ENCODE assay signal across 1 cellular context in the genomic region with DNA sequence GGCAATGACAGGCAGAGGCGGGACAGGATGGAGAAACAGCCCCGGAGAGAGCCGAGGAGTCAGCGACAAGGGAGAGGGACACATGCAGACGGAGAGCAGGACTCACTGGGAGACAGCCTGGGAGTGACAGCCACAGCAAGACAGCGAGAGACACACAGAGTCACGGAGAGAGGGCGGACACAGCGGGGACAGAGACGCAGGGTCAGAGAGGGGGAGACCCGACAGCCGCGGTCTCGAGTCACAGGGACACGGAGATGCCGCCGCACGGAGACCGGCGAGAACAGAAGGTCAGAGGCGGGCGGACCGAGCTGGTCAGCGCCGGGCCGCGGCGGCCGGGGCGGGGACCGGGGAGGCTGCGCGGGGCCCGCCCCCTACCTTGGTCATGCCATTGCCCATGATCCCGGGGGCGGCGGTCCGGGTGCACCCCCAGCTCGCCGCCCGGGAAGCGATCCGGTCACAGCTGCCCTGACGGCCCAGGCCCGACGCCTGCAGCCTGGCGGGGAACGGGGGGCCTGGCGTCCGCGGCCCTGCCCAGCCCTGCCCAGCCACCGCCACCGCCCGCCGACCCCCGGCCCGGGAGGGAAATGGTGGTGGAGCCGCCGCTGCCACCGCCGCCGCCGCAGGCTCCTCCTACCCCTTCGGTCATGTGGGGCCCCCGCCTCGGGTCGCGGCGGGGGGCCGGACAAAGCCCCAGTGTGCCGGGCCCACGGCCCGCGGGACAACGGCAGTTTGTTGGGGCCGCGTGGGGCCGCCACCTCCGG.
TF ChIP-seq lines count a peak whose summit lies in the region.

Gene DUSP15 (minus strand): TSS at position 586 of the 761 bp plus-strand sequence. CDS start 190 bp downstream, at position 396.
Gene TTLL9 (plus strand): TSS at position 693 of the 761 bp plus-strand sequence. CDS start 493 bp downstream, outside the sequence.

TF ChIP-seq in HepG2, 621 proteins besides CTCF, POLR2A, EP300 and RAD21 (continued from another document and continues in another):
- TF ChIP-seq ZNF281 (CRISPR knock-in tag; IDR thresholded peaks at IDR 0.05; ENCODE audit: borderline replicate concordance) (0 out of 2 replicates have a peak, but pooled peaks have one; percentile 26), ZFY (CRISPR knock-in tag; IDR thresholded peaks at IDR 0.05) (peak; percentile 62), ZNF761 (CRISPR knock-in tag; conservative IDR thresholded peaks at IDR 0.05) (no peak), ATF3 (CRISPR knock-in tag; IDR thresholded peaks at IDR 0.05) (0 out of 2 replicates have a peak, but pooled peaks have one; percentile 18), MAF1 (CRISPR knock-in tag; IDR thresholded peaks at IDR 0.05; ENCODE audit: borderline replicate concordance) (no peak), ZNF674 (CRISPR knock-in tag; IDR thresholded peaks at IDR 0.05; ENCODE audit: low read depth) (0 out of 2 replicates have a peak, but pooled peaks have one; percentile 64), ZNF777 (CRISPR knock-in tag; IDR thresholded peaks at IDR 0.05) (peak; percentile 89), EZH2 (conservative IDR thresholded peaks at IDR 0.05; ENCODE audit: low read depth, low read length) (0 out of 2 replicates have a peak, but pooled peaks have one; percentile 81), ZSCAN31 (CRISPR knock-in tag; IDR thresholded peaks at IDR 0.05; ENCODE audit: low read depth) (peak; percentile 78; the same call in 1 of the 2 replicates), NFKB2 (CRISPR knock-in tag; IDR thresholded peaks at IDR 0.05; ENCODE audit: borderline replicate concordance) (peak; percentile 20; the same call in 1 of the 2 replicates), ZNF205 (CRISPR knock-in tag; IDR thresholded peaks at IDR 0.05) (0 out of 2 replicates have a peak, but pooled peaks have one; percentile 36), YY1 (IDR thresholded peaks at IDR 0.05; ENCODE audit: insufficient read depth, insufficient replicate concordance, low read depth, low read length) (peak; percentile 18), ZNF317 (CRISPR knock-in tag; IDR thresholded peaks at IDR 0.05) (no peak), MED13 (CRISPR knock-in tag; IDR thresholded peaks at IDR 0.05) (0 out of 2 replicates have a peak, but pooled peaks have one; percentile 24), ZNF639 (CRISPR knock-in tag; conservative IDR thresholded peaks at IDR 0.05) (no peak), GPN1 (CRISPR knock-in tag; IDR thresholded peaks at IDR 0.05; ENCODE audit: borderline replicate concordance) (no peak), ZNF660 (CRISPR knock-in tag; IDR thresholded peaks at IDR 0.05; ENCODE audit: borderline replicate concordance, low read depth) (no peak), BRF2 (CRISPR knock-in tag; IDR thresholded peaks at IDR 0.05) (no peak), FOXC1 (CRISPR knock-in tag; IDR thresholded peaks at IDR 0.05; ENCODE audit: borderline replicate concordance) (0 out of 2 replicates have a peak, but pooled peaks have one; percentile 24), TOE1 (CRISPR knock-in tag; IDR thresholded peaks at IDR 0.05) (no peak)
- TF ChIP-seq, protein P1, sequence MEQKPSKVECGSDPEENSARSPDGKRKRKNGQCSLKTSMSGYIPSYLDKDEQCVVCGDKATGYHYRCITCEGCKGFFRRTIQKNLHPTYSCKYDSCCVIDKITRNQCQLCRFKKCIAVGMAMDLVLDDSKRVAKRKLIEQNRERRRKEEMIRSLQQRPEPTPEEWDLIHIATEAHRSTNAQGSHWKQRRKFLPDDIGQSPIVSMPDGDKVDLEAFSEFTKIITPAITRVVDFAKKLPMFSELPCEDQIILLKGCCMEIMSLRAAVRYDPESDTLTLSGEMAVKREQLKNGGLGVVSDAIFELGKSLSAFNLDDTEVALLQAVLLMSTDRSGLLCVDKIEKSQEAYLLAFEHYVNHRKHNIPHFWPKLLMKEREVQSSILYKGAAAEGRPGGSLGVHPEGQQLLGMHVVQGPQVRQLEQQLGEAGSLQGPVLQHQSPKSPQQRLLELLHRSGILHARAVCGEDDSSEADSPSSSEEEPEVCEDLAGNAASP (CRISPR knock-in tag; IDR thresholded peaks at IDR 0.05; ENCODE audit: borderline replicate concordance): no peak
- TF ChIP-seq, protein P2, sequence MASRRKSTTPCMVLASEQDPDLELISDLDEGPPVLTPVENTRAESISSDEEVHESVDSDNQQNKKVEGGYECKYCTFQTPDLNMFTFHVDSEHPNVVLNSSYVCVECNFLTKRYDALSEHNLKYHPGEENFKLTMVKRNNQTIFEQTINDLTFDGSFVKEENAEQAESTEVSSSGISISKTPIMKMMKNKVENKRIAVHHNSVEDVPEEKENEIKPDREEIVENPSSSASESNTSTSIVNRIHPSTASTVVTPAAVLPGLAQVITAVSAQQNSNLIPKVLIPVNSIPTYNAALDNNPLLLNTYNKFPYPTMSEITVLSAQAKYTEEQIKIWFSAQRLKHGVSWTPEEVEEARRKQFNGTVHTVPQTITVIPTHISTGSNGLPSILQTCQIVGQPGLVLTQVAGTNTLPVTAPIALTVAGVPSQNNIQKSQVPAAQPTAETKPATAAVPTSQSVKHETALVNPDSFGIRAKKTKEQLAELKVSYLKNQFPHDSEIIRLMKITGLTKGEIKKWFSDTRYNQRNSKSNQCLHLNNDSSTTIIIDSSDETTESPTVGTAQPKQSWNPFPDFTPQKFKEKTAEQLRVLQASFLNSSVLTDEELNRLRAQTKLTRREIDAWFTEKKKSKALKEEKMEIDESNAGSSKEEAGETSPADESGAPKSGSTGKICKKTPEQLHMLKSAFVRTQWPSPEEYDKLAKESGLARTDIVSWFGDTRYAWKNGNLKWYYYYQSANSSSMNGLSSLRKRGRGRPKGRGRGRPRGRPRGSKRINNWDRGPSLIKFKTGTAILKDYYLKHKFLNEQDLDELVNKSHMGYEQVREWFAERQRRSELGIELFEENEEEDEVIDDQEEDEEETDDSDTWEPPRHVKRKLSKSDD (CRISPR knock-in tag; IDR thresholded peaks at IDR 0.05; ENCODE audit: low read depth): no peak
- TF ChIP-seq, protein P3, sequence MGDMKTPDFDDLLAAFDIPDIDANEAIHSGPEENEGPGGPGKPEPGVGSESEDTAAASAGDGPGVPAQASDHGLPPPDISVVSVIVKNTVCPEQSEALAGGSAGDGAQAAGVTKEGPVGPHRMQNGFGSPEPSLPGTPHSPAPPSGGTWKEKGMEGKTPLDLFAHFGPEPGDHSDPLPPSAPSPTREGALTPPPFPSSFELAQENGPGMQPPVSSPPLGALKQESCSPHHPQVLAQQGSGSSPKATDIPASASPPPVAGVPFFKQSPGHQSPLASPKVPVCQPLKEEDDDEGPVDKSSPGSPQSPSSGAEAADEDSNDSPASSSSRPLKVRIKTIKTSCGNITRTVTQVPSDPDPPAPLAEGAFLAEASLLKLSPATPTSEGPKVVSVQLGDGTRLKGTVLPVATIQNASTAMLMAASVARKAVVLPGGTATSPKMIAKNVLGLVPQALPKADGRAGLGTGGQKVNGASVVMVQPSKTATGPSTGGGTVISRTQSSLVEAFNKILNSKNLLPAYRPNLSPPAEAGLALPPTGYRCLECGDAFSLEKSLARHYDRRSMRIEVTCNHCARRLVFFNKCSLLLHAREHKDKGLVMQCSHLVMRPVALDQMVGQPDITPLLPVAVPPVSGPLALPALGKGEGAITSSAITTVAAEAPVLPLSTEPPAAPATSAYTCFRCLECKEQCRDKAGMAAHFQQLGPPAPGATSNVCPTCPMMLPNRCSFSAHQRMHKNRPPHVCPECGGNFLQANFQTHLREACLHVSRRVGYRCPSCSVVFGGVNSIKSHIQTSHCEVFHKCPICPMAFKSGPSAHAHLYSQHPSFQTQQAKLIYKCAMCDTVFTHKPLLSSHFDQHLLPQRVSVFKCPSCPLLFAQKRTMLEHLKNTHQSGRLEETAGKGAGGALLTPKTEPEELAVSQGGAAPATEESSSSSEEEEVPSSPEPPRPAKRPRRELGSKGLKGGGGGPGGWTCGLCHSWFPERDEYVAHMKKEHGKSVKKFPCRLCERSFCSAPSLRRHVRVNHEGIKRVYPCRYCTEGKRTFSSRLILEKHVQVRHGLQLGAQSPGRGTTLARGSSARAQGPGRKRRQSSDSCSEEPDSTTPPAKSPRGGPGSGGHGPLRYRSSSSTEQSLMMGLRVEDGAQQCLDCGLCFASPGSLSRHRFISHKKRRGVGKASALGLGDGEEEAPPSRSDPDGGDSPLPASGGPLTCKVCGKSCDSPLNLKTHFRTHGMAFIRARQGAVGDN (CRISPR knock-in tag; IDR thresholded peaks at IDR 0.05): peak; percentile 55; the same call in 1 of the 2 replicates
- TF ChIP-seq, protein P4, sequence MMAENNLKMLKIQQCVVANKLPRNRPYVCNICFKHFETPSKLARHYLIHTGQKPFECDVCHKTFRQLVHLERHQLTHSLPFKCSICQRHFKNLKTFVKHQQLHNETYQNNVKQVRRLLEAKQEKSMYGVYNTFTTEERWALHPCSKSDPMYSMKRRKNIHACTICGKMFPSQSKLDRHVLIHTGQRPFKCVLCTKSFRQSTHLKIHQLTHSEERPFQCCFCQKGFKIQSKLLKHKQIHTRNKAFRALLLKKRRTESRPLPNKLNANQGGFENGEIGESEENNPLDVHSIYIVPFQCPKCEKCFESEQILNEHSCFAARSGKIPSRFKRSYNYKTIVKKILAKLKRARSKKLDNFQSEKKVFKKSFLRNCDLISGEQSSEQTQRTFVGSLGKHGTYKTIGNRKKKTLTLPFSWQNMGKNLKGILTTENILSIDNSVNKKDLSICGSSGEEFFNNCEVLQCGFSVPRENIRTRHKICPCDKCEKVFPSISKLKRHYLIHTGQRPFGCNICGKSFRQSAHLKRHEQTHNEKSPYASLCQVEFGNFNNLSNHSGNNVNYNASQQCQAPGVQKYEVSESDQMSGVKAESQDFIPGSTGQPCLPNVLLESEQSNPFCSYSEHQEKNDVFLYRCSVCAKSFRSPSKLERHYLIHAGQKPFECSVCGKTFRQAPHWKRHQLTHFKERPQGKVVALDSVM (CRISPR knock-in tag; IDR thresholded peaks at IDR 0.05): no peak
- TF ChIP-seq, protein P5, sequence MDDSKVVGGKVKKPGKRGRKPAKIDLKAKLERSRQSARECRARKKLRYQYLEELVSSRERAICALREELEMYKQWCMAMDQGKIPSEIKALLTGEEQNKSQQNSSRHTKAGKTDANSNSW (CRISPR knock-in tag; IDR thresholded peaks at IDR 0.05; ENCODE audit: borderline replicate concordance): no peak
- TF ChIP-seq, protein P6, sequence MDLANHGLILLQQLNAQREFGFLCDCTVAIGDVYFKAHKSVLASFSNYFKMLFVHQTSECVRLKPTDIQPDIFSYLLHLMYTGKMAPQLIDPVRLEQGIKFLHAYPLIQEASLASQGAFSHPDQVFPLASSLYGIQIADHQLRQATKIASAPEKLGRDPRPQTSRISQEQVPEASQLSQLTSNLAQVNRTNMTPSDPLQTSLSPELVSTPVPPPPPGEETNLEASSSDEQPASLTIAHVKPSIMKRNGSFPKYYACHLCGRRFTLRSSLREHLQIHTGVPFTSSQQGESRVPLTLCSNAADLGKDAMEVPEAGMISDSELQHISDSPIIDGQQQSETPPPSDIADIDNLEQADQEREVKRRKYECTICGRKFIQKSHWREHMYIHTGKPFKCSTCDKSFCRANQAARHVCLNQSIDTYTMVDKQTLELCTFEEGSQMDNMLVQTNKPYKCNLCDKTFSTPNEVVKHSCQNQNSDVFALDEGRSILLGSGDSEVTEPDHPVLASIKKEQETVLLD (CRISPR knock-in tag; IDR thresholded peaks at IDR 0.05; ENCODE audit: low read depth): peak; percentile 38
